ENCODE assay signal across 18 cellular contexts in genomic region chr12:129844662-129845061, GRCh38. TPM values are rescaled to one million over a fixed set of nuclear protein-coding genes. Genes with fewer than 3 reads are reported as not detected.
"Had no signal": no experiment of that assay in that cellular context is flagged by ENCODE, and none has a peak within 500 bp of the region (broad histone marks: within the 10 kb centered on the region; RNA-seq: fewer than 3 reads in every experiment).

No MANE protein-coding gene starts in this region.

- H3K4me1 ChIP-seq: adrenal gland, heart right ventricle, left lung, neural progenitor cell, parathyroid adenoma, thyroid gland had no signal

- H3K36me3 ChIP-seq: adrenal gland, heart right ventricle, left lung, neural progenitor cell, thyroid gland had no signal

- H3K79me2 ChIP-seq: parathyroid adenoma had no signal

- H3K9me3 Mint-ChIP-seq: dendritic cell treated with granulocyte-macrophage colony-stimulating factor and Interleukin-4, amounts not matched to agents 40 ng/mL and 50 ng/mL, for 4 days; effector memory CD8-positive, alpha-beta T cell; stimulated activated effector memory CD8-positive, alpha-beta T cell treated with anti-CD3 and anti-CD28 coated beads, Interleukin-12 subunit alpha, Interleukin-12 subunit beta, amount 100 ng/mL, for 72 hours had no signal

- H3K27me3 ChIP-seq: adrenal gland, left lung, neural progenitor cell, thyroid gland had no signal

- H3K27ac ChIP-seq: adrenal gland, heart right ventricle, left lung, neural progenitor cell, parathyroid adenoma, thyroid gland had no signal

- H3K4me3 ChIP-seq: adrenal gland, heart right ventricle, left lung, neural progenitor cell, thyroid gland had no signal

- DNase-seq: activated CD4-positive, CD25-positive, alpha-beta regulatory T cell treated with anti-CD3 and anti-CD28 coated beads, Interleukin-2, amount 50 U/mL, for 72 hours; activated CD8-positive, alpha-beta memory T cell treated with anti-CD3 and anti-CD28 coated beads, Interleukin-2, amount 10 ng/mL, durations not matched to agents 7 days and 5 days; activated naive CD4-positive, alpha-beta T cell treated with anti-CD3 and anti-CD28 coated beads, Interleukin-2, amount 10 ng/mL, durations not matched to agents 7 days and 5 days; activated T-cell treated with anti-CD3 and anti-CD28 coated beads, Interleukin-2, amount 50 U/mL, for 1 hour; adrenal gland; effector memory CD8-positive, alpha-beta T cell; heart right ventricle; left lung; naive B cell; T-helper 1 cell; thyroid gland had no signal

- H3K4me2 ChIP-seq: neural progenitor cell had no signal

- H3K4me3 Mint-ChIP-seq: activated CD8-positive, alpha-beta memory T cell treated with anti-CD3 and anti-CD28 coated beads, Interleukin-2, amount 10 ng/mL, durations not matched to agents 7 days and 5 days; activated naive CD4-positive, alpha-beta T cell treated with anti-CD3 and anti-CD28 coated beads, Interleukin-2, amount 10 ng/mL, durations not matched to agents 7 days and 5 days; dendritic cell treated with granulocyte-macrophage colony-stimulating factor and Interleukin-4, amounts not matched to agents 40 ng/mL and 50 ng/mL, for 4 days; effector memory CD8-positive, alpha-beta T cell; naive B cell; neural progenitor cell; stimulated activated effector memory CD8-positive, alpha-beta T cell treated with anti-CD3 and anti-CD28 coated beads, Interleukin-12 subunit alpha, Interleukin-12 subunit beta, amount 100 ng/mL, for 72 hours had no signal

- H3K27me3 Mint-ChIP-seq: activated CD8-positive, alpha-beta memory T cell treated with anti-CD3 and anti-CD28 coated beads, Interleukin-2, amount 10 ng/mL, durations not matched to agents 7 days and 5 days; activated naive CD4-positive, alpha-beta T cell treated with anti-CD3 and anti-CD28 coated beads, Interleukin-2, amount 10 ng/mL, durations not matched to agents 7 days and 5 days; dendritic cell treated with granulocyte-macrophage colony-stimulating factor and Interleukin-4, amounts not matched to agents 40 ng/mL and 50 ng/mL, for 4 days; effector memory CD8-positive, alpha-beta T cell had no signal

- H3K27ac Mint-ChIP-seq: activated CD8-positive, alpha-beta memory T cell treated with anti-CD3 and anti-CD28 coated beads, Interleukin-2, amount 10 ng/mL, durations not matched to agents 7 days and 5 days; activated naive CD4-positive, alpha-beta T cell treated with anti-CD3 and anti-CD28 coated beads, Interleukin-2, amount 10 ng/mL, durations not matched to agents 7 days and 5 days; dendritic cell treated with granulocyte-macrophage colony-stimulating factor and Interleukin-4, amounts not matched to agents 40 ng/mL and 50 ng/mL, for 4 days; effector memory CD8-positive, alpha-beta T cell; naive B cell; neural progenitor cell; stimulated activated effector memory CD8-positive, alpha-beta T cell treated with anti-CD3 and anti-CD28 coated beads, Interleukin-12 subunit alpha, Interleukin-12 subunit beta, amount 100 ng/mL, for 72 hours had no signal

- H3K36me3 Mint-ChIP-seq: activated CD8-positive, alpha-beta memory T cell treated with anti-CD3 and anti-CD28 coated beads, Interleukin-2, amount 10 ng/mL, durations not matched to agents 7 days and 5 days; activated naive CD4-positive, alpha-beta T cell treated with anti-CD3 and anti-CD28 coated beads, Interleukin-2, amount 10 ng/mL, durations not matched to agents 7 days and 5 days; naive B cell; stimulated activated effector memory CD8-positive, alpha-beta T cell treated with anti-CD3 and anti-CD28 coated beads, Interleukin-12 subunit alpha, Interleukin-12 subunit beta, amount 100 ng/mL, for 72 hours had no signal

- FAIRE-seq: frontal cortex had no signal

- H3K9ac ChIP-seq: neural progenitor cell, parathyroid adenoma had no signal

- ATAC-seq: activated CD8-positive, alpha-beta memory T cell treated with anti-CD3 and anti-CD28 coated beads, Interleukin-2, amount 10 ng/mL, durations not matched to agents 7 days and 5 days; effector memory CD8-positive, alpha-beta T cell; heart right ventricle; left lung; stimulated activated effector memory CD8-positive, alpha-beta T cell treated with anti-CD3 and anti-CD28 coated beads, Interleukin-12 subunit alpha, Interleukin-12 subunit beta, amount 100 ng/mL, for 72 hours had no signal

- H2AFZ ChIP-seq: neural progenitor cell, parathyroid adenoma had no signal

- H3K9me3 ChIP-seq: adrenal gland, heart right ventricle, left lung, thyroid gland had no signal

- H3K4me1 Mint-ChIP-seq: activated CD8-positive, alpha-beta memory T cell treated with anti-CD3 and anti-CD28 coated beads, Interleukin-2, amount 10 ng/mL, durations not matched to agents 7 days and 5 days; activated naive CD4-positive, alpha-beta T cell treated with anti-CD3 and anti-CD28 coated beads, Interleukin-2, amount 10 ng/mL, durations not matched to agents 7 days and 5 days; naive B cell; stimulated activated effector memory CD8-positive, alpha-beta T cell treated with anti-CD3 and anti-CD28 coated beads, Interleukin-12 subunit alpha, Interleukin-12 subunit beta, amount 100 ng/mL, for 72 hours had no signal

RNA-seq across cellular contexts. Expression of gene TMEM132D, which starts 59.2 kb away (rescaled TPM):
- total RNA-seq: activated CD8-positive, alpha-beta memory T cell treated with anti-CD3 and anti-CD28 coated beads, Interleukin-2, amount 10 ng/mL, durations not matched to agents 7 days and 5 days; fibroblast of lung; heart right ventricle; thyroid gland had no signal
- polyA plus RNA-seq: fibroblast of lung, heart right ventricle, urinary bladder had no signal
